In genomic region chr11:76235233-76236091, GRCh38 we compare ENCODE assay signal across 8 cellular contexts. TPM values are rescaled to one million over a fixed set of nuclear protein-coding genes. Genes with fewer than 3 reads are reported as not detected.
DNase-seq lines count a peak whose midpoint lies in the region; ATAC-seq and TF ChIP-seq lines count a peak whose summit lies in the region.

No MANE protein-coding gene starts in this region.

- ATAC-seq in GM21619 (IDR thresholded peaks at IDR 0.05; ENCODE audit: unreplicated experiment), result peak; percentile 70

- peaks cover 7 to 34% (median 9%) of the 10 kb centered on the region in 3 donors for H3K4me1 ChIP-seq in esophagus squamous epithelium
- H3K4me1 ChIP-seq in muscle layer of duodenum (ENCODE audit: control insufficient read depth in 1 of 2, insufficient read depth in 2 of 2, low read length in 2 of 2), result peaks cover 0 to 7% of the 10 kb centered on the region in 2 donors

- no peaks in the 10 kb centered on the region for H3K9me3 ChIP-seq in esophagus squamous epithelium
- no peaks in the 10 kb centered on the region for H3K9me3 ChIP-seq in muscle layer of duodenum (ENCODE audit: control insufficient read depth in 1 of 2, low read length in 2 of 2)

- TF ChIP-seq RAD21 in Ishikawa (IDR thresholded peaks at IDR 0.05; ENCODE audit: low read depth), result no peak

- H3K36me3 ChIP-seq in esophagus squamous epithelium (no peaks in the 10 kb centered on the region), muscle layer of duodenum (ENCODE audit: control insufficient read depth in 1 of 2, insufficient read depth in 2 of 2, low read length in 2 of 2) (no peaks in the 10 kb centered on the region)

- intact Hi-C loops in esophagus squamous epithelium (cut with DNase I), result no loop called here

- DNase-seq in DMS53 treated with DMSO at 0.1 percent for 48 hours (lab: John Stamatoyannopoulos, UW; ENCODE audit: unreplicated experiment) (peak; percentile 97), esophagus squamous epithelium (lab: John Stamatoyannopoulos, UW) (peak; percentile 62)
- peak; percentile 96 to 98 for DNase-seq in activated T-cell treated with anti-CD3 and anti-CD28 coated beads, Interleukin-2, amount 50 U/mL, for 48 hours
- DNase-seq in stimulated activated CD8-positive, alpha-beta memory T cell treated with anti-CD3 and anti-CD28 coated beads, Interleukin-7, amount 100 ng/mL, for 1 hour (ENCODE audit: low read depth in 2 of 2), result peak; percentile 82 to 90

- peak in 1 of 4 donors; percentile 47 for TF ChIP-seq POLR2A in esophagus squamous epithelium (IDR thresholded peaks at IDR 0.05)

- H3K27ac ChIP-seq in esophagus squamous epithelium, result peak overlapping the region; percentile 60 to 92 (median 88)
- peak overlapping the region; percentile 86 for H3K27ac ChIP-seq in muscle layer of duodenum (ENCODE audit: low read length)

- TF ChIP-seq CTCF in esophagus squamous epithelium (IDR thresholded peaks at IDR 0.05), result peak in 3 of 6 experiments; percentile 5 to 17 (median 15)

- H3K4me3 ChIP-seq in esophagus squamous epithelium, result peak overlapping the region; percentile 62 to 90 (median 82)
- peak overlapping the region; percentile 85 to 95 for H3K4me3 ChIP-seq in muscle layer of duodenum (ENCODE audit: low read depth in 1 of 2, low read length in 2 of 2)

- WGBS in esophagus squamous epithelium, 2 donors, result 0 to 1% methylated on average over 35 to 41 of the region's 65 CpGs

- TF ChIP-seq EP300 in Ishikawa (IDR thresholded peaks at IDR 0.05; ENCODE audit: borderline replicate concordance), result 0 out of 2 replicates have a peak, but pooled peaks have one; percentile 13

- H3K27me3 ChIP-seq in esophagus squamous epithelium (no peaks in the 10 kb centered on the region), muscle layer of duodenum (ENCODE audit: low read depth, low read length) (no peaks in the 10 kb centered on the region)

TF ChIP-seq in Ishikawa, 13 proteins besides CTCF, POLR2A, EP300 and RAD21:
- TF ChIP-seq CREB1 (IDR thresholded peaks at IDR 0.05; ENCODE audit: low read depth) (no peak; the same call in none of the 2 replicates), USF1 (IDR thresholded peaks at IDR 0.05) (peak; percentile 5; the same call in 1 of the 2 replicates), TEAD4 (IDR thresholded peaks at IDR 0.05) (peak; percentile 89), ZBTB7A (IDR thresholded peaks at IDR 0.05; ENCODE audit: low read depth) (peak; percentile 67), YY1 (IDR thresholded peaks at IDR 0.05; ENCODE audit: low read depth) (peak; percentile 37; the same call in 1 of the 2 replicates)
TF ChIP-seq in Ishikawa: peak in this region for 4.

TF ChIP-seq in PFSK-1, 5 proteins besides CTCF, POLR2A, EP300 and RAD21:
- peak; percentile 50; the same call in 1 of the 2 replicates for TF ChIP-seq SIN3A (IDR thresholded peaks at IDR 0.05; ENCODE audit: borderline replicate concordance, insufficient read depth, low read length)
- TF ChIP-seq TAF1 (IDR thresholded peaks at IDR 0.05; ENCODE audit: borderline replicate concordance, insufficient read depth, low read length), result no peak; the same call in 1 of the 2 replicates

RNA-seq across cellular contexts. Expression of gene WNT11, which starts 29.2 kb away (rescaled TPM):
- polyA plus RNA-seq in PFSK-1 (2012; ENCODE audit: insufficient read length, low read depth), result 0.19 TPM
- total RNA-seq in esophagus squamous epithelium, result 1 to 10 TPM in 1 of 4 donors, under 1 TPM in 3; 0.13 to 3.2 (median 0.38) TPM

Comparison
In these comparisons a context has a peak if more than half of its experiments do, and no peak if none do; other contexts are left out.
1. Peak in every context shown above with its lines: DNase-seq, ATAC-seq, H3K4me3 ChIP-seq and H3K27ac ChIP-seq.